1 cellular context compared by ENCODE assay signal in the genomic region with DNA sequence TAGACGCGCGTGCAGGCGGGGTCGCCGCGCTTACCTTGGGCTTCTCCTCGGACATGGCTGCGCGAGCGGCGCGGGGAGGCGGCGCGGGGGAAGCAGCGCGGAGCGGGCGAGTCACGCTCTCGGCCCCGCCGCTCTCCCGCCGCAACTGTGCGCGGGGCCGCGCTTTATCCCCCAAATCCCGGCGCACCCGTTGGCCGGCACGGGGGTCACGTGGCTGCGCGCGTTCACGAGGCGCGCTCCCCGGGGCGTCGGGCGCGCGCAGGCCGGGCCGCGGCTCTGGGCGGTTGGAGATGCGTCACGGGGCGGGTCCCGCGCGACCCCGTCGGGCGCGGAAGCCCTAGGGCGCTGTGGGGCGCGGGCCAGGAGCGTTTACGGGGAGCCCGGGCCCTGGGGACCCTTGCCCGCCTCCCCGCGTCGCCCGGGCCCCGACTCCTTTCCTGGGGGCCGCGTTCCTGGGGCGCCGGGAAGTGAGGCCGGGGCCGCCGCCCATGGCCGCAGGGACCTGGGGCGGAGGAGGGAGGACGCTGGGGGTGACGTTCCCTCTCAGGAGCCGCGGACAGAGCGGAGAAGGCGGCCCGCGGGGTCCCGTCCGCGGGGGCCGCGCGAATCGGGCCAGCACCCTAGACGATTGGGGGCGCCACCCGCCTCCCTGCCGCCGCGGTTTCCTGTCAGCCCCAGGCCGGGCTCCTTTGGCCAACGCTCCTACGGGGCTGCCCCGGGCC.
TF ChIP-seq lines count a peak whose summit lies in the region.

A gene (minus strand): TSS at position 149 of the 722 bp plus-strand sequence. CDS start 94 bp downstream, at position 55.

TF ChIP-seq in HepG2, 621 proteins besides CTCF, POLR2A, EP300 and RAD21 (continued from another document and continues in another):
- TF ChIP-seq, protein P1, sequence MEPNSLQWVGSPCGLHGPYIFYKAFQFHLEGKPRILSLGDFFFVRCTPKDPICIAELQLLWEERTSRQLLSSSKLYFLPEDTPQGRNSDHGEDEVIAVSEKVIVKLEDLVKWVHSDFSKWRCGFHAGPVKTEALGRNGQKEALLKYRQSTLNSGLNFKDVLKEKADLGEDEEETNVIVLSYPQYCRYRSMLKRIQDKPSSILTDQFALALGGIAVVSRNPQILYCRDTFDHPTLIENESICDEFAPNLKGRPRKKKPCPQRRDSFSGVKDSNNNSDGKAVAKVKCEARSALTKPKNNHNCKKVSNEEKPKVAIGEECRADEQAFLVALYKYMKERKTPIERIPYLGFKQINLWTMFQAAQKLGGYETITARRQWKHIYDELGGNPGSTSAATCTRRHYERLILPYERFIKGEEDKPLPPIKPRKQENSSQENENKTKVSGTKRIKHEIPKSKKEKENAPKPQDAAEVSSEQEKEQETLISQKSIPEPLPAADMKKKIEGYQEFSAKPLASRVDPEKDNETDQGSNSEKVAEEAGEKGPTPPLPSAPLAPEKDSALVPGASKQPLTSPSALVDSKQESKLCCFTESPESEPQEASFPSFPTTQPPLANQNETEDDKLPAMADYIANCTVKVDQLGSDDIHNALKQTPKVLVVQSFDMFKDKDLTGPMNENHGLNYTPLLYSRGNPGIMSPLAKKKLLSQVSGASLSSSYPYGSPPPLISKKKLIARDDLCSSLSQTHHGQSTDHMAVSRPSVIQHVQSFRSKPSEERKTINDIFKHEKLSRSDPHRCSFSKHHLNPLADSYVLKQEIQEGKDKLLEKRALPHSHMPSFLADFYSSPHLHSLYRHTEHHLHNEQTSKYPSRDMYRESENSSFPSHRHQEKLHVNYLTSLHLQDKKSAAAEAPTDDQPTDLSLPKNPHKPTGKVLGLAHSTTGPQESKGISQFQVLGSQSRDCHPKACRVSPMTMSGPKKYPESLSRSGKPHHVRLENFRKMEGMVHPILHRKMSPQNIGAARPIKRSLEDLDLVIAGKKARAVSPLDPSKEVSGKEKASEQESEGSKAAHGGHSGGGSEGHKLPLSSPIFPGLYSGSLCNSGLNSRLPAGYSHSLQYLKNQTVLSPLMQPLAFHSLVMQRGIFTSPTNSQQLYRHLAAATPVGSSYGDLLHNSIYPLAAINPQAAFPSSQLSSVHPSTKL (CRISPR knock-in tag; IDR thresholded peaks at IDR 0.05): no peak
- TF ChIP-seq, protein P2, sequence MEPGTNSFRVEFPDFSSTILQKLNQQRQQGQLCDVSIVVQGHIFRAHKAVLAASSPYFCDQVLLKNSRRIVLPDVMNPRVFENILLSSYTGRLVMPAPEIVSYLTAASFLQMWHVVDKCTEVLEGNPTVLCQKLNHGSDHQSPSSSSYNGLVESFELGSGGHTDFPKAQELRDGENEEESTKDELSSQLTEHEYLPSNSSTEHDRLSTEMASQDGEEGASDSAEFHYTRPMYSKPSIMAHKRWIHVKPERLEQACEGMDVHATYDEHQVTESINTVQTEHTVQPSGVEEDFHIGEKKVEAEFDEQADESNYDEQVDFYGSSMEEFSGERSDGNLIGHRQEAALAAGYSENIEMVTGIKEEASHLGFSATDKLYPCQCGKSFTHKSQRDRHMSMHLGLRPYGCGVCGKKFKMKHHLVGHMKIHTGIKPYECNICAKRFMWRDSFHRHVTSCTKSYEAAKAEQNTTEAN (CRISPR knock-in tag; conservative IDR thresholded peaks at IDR 0.05): 0 out of 2 replicates have a peak, but pooled peaks have one; percentile 45
- TF ChIP-seq ZNF460 (CRISPR knock-in tag; IDR thresholded peaks at IDR 0.05; ENCODE audit: borderline replicate concordance): no peak
- TF ChIP-seq SAP130 (CRISPR knock-in tag; IDR thresholded peaks at IDR 0.05; ENCODE audit: low read depth): peak; percentile 58
- TF ChIP-seq, protein P3, sequence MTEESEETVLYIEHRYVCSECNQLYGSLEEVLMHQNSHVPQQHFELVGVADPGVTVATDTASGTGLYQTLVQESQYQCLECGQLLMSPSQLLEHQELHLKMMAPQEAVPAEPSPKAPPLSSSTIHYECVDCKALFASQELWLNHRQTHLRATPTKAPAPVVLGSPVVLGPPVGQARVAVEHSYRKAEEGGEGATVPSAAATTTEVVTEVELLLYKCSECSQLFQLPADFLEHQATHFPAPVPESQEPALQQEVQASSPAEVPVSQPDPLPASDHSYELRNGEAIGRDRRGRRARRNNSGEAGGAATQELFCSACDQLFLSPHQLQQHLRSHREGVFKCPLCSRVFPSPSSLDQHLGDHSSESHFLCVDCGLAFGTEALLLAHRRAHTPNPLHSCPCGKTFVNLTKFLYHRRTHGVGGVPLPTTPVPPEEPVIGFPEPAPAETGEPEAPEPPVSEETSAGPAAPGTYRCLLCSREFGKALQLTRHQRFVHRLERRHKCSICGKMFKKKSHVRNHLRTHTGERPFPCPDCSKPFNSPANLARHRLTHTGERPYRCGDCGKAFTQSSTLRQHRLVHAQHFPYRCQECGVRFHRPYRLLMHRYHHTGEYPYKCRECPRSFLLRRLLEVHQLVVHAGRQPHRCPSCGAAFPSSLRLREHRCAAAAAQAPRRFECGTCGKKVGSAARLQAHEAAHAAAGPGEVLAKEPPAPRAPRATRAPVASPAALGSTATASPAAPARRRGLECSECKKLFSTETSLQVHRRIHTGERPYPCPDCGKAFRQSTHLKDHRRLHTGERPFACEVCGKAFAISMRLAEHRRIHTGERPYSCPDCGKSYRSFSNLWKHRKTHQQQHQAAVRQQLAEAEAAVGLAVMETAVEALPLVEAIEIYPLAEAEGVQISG (CRISPR knock-in tag; IDR thresholded peaks at IDR 0.05): 0 out of 2 replicates have a peak, but pooled peaks have one; percentile 12
- TF ChIP-seq ZNF343 (CRISPR knock-in tag; IDR thresholded peaks at IDR 0.05): 0 out of 2 replicates have a peak, but pooled peaks have one; percentile 6
- TF ChIP-seq ZNF432 (CRISPR knock-in tag; IDR thresholded peaks at IDR 0.05; ENCODE audit: borderline replicate concordance): no peak
- peak; percentile 59; the same call in 1 of the 2 replicates for TF ChIP-seq NFYB (CRISPR knock-in tag; IDR thresholded peaks at IDR 0.05)
- TF ChIP-seq ZNF563 (CRISPR knock-in tag; IDR thresholded peaks at IDR 0.05): peak; percentile 17; the same call in 1 of the 2 replicates
- peak; percentile 72; the same call in 1 of the 2 replicates for TF ChIP-seq ZNF761 (CRISPR knock-in tag; conservative IDR thresholded peaks at IDR 0.05)
- TF ChIP-seq, protein P4, sequence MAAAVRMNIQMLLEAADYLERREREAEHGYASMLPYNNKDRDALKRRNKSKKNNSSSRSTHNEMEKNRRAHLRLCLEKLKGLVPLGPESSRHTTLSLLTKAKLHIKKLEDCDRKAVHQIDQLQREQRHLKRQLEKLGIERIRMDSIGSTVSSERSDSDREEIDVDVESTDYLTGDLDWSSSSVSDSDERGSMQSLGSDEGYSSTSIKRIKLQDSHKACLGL (CRISPR knock-in tag; IDR thresholded peaks at IDR 0.05): 0 out of 2 replicates have a peak, but pooled peaks have one; percentile 41
- no peak for TF ChIP-seq NFKB2 (CRISPR knock-in tag; IDR thresholded peaks at IDR 0.05; ENCODE audit: borderline replicate concordance)
- TF ChIP-seq, protein P5, sequence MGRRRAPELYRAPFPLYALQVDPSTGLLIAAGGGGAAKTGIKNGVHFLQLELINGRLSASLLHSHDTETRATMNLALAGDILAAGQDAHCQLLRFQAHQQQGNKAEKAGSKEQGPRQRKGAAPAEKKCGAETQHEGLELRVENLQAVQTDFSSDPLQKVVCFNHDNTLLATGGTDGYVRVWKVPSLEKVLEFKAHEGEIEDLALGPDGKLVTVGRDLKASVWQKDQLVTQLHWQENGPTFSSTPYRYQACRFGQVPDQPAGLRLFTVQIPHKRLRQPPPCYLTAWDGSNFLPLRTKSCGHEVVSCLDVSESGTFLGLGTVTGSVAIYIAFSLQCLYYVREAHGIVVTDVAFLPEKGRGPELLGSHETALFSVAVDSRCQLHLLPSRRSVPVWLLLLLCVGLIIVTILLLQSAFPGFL (CRISPR knock-in tag; IDR thresholded peaks at IDR 0.05): no peak
- peak; percentile 81; the same call in 1 of the 2 replicates for TF ChIP-seq KDM5A (IDR thresholded peaks at IDR 0.05; ENCODE audit: borderline replicate concordance, low read length)
- TF ChIP-seq, protein P6, sequence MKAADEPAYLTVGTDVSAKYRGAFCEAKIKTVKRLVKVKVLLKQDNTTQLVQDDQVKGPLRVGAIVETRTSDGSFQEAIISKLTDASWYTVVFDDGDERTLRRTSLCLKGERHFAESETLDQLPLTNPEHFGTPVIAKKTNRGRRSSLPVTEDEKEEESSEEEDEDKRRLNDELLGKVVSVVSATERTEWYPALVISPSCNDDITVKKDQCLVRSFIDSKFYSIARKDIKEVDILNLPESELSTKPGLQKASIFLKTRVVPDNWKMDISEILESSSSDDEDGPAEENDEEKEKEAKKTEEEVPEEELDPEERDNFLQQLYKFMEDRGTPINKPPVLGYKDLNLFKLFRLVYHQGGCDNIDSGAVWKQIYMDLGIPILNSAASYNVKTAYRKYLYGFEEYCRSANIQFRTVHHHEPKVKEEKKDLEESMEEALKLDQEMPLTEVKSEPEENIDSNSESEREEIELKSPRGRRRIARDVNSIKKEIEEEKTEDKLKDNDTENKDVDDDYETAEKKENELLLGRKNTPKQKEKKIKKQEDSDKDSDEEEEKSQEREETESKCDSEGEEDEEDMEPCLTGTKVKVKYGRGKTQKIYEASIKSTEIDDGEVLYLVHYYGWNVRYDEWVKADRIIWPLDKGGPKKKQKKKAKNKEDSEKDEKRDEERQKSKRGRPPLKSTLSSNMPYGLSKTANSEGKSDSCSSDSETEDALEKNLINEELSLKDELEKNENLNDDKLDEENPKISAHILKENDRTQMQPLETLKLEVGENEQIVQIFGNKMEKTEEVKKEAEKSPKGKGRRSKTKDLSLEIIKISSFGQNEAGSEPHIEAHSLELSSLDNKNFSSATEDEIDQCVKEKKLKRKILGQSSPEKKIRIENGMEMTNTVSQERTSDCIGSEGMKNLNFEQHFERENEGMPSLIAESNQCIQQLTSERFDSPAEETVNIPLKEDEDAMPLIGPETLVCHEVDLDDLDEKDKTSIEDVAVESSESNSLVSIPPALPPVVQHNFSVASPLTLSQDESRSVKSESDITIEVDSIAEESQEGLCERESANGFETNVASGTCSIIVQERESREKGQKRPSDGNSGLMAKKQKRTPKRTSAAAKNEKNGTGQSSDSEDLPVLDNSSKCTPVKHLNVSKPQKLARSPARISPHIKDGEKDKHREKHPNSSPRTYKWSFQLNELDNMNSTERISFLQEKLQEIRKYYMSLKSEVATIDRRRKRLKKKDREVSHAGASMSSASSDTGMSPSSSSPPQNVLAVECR (CRISPR knock-in tag; IDR thresholded peaks at IDR 0.05; ENCODE audit: borderline replicate concordance): peak; percentile 43; the same call in 1 of the 2 replicates
- 0 out of 2 replicates have a peak, but pooled peaks have one; percentile 67 for TF ChIP-seq FLYWCH1 (CRISPR knock-in tag; IDR thresholded peaks at IDR 0.05)
- no peak for TF ChIP-seq CHD2 (IDR thresholded peaks at IDR 0.05; ENCODE audit: low read depth, low read length)
- TF ChIP-seq ZNF546 (CRISPR knock-in tag; conservative IDR thresholded peaks at IDR 0.05): no peak
- no peak for TF ChIP-seq FOSL1 (CRISPR knock-in tag; IDR thresholded peaks at IDR 0.05; ENCODE audit: borderline replicate concordance)
- 0 out of 2 replicates have a peak, but pooled peaks have one; percentile 30 for TF ChIP-seq ZNF749 (CRISPR knock-in tag; IDR thresholded peaks at IDR 0.05; ENCODE audit: borderline replicate concordance)
- peak; percentile 32 for TF ChIP-seq HNRNPLL (IDR thresholded peaks at IDR 0.05; ENCODE audit: low read depth, low read length, poor library complexity, severe bottlenecking)
- TF ChIP-seq, protein P7, sequence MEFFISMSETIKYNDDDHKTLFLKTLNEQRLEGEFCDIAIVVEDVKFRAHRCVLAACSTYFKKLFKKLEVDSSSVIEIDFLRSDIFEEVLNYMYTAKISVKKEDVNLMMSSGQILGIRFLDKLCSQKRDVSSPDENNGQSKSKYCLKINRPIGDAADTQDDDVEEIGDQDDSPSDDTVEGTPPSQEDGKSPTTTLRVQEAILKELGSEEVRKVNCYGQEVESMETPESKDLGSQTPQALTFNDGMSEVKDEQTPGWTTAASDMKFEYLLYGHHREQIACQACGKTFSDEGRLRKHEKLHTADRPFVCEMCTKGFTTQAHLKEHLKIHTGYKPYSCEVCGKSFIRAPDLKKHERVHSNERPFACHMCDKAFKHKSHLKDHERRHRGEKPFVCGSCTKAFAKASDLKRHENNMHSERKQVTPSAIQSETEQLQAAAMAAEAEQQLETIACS (CRISPR knock-in tag; IDR thresholded peaks at IDR 0.05): peak; percentile 98
- TF ChIP-seq KLF6 (CRISPR knock-in tag; IDR thresholded peaks at IDR 0.05): 0 out of 2 replicates have a peak, but pooled peaks have one; percentile 29
- TF ChIP-seq ARHGAP35 (CRISPR knock-in tag; IDR thresholded peaks at IDR 0.05; ENCODE audit: borderline replicate concordance): 0 out of 2 replicates have a peak, but pooled peaks have one; percentile 65
- 0 out of 2 replicates have a peak, but pooled peaks have one; percentile 23 for TF ChIP-seq ZNF552 (CRISPR knock-in tag; IDR thresholded peaks at IDR 0.05; ENCODE audit: borderline replicate concordance)
- 0 out of 2 replicates have a peak, but pooled peaks have one; percentile 17 for TF ChIP-seq HOXA5 (CRISPR knock-in tag; IDR thresholded peaks at IDR 0.05)
- peak; percentile 76 for TF ChIP-seq RBFOX2 (IDR thresholded peaks at IDR 0.05; ENCODE audit: low read depth, low read length)
- TF ChIP-seq ZNF841 (CRISPR knock-in tag; IDR thresholded peaks at IDR 0.05; ENCODE audit: borderline replicate concordance): no peak
- TF ChIP-seq, protein P8, sequence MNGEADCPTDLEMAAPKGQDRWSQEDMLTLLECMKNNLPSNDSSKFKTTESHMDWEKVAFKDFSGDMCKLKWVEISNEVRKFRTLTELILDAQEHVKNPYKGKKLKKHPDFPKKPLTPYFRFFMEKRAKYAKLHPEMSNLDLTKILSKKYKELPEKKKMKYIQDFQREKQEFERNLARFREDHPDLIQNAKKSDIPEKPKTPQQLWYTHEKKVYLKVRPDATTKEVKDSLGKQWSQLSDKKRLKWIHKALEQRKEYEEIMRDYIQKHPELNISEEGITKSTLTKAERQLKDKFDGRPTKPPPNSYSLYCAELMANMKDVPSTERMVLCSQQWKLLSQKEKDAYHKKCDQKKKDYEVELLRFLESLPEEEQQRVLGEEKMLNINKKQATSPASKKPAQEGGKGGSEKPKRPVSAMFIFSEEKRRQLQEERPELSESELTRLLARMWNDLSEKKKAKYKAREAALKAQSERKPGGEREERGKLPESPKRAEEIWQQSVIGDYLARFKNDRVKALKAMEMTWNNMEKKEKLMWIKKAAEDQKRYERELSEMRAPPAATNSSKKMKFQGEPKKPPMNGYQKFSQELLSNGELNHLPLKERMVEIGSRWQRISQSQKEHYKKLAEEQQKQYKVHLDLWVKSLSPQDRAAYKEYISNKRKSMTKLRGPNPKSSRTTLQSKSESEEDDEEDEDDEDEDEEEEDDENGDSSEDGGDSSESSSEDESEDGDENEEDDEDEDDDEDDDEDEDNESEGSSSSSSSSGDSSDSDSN (CRISPR knock-in tag; IDR thresholded peaks at IDR 0.05): peak; percentile 55; the same call in 1 of the 2 replicates
- TF ChIP-seq PHF8 (CRISPR knock-in tag; IDR thresholded peaks at IDR 0.05): peak; percentile 70
- TF ChIP-seq ZFX (CRISPR knock-in tag; IDR thresholded peaks at IDR 0.05; ENCODE audit: low read depth): peak; percentile 74
- TF ChIP-seq ZBTB42 (CRISPR knock-in tag; IDR thresholded peaks at IDR 0.05): 0 out of 2 replicates have a peak, but pooled peaks have one; percentile 47
- TF ChIP-seq ZNF3 (CRISPR knock-in tag; IDR thresholded peaks at IDR 0.05): no peak
- TF ChIP-seq ZNF772 (CRISPR knock-in tag; IDR thresholded peaks at IDR 0.05): 0 out of 2 replicates have a peak, but pooled peaks have one; percentile 34
- TF ChIP-seq ARNT2 (CRISPR knock-in tag; IDR thresholded peaks at IDR 0.05; ENCODE audit: low read depth): 0 out of 2 replicates have a peak, but pooled peaks have one; percentile 17
- TF ChIP-seq TBX2 (CRISPR knock-in tag; IDR thresholded peaks at IDR 0.05; ENCODE audit: borderline replicate concordance): peak; percentile 35; the same call in 1 of the 2 replicates
- TF ChIP-seq MAZ (IDR thresholded peaks at IDR 0.05; ENCODE audit: borderline replicate concordance, low read depth, low read length): no peak
- TF ChIP-seq MAZ (CRISPR knock-in tag; IDR thresholded peaks at IDR 0.05; ENCODE audit: low read depth): peak; percentile 62; the same call in 1 of the 2 replicates
- peak; percentile 45 for TF ChIP-seq HOXA3 (CRISPR knock-in tag; IDR thresholded peaks at IDR 0.05)
